14 cellular contexts compared by ENCODE assay signal in genomic region chr11:43810929-43811596, GRCh38.
DNase-seq lines count a peak whose midpoint lies in the region; ATAC-seq, FAIRE-seq and TF ChIP-seq lines count a peak whose summit lies in the region.
"Had no signal": no experiment of that assay in that cellular context is flagged by ENCODE, and none has a peak within 500 bp of the region (broad histone marks: within the 10 kb centered on the region; RNA-seq: fewer than 3 reads in every experiment).

No MANE protein-coding gene starts in this region.

- no peak overlapping the region for H3K4me3 Mint-ChIP-seq in chondrocyte (ENCODE audit: unreplicated experiment)
- H3K4me3 Mint-ChIP-seq: activated CD8-positive, alpha-beta memory T cell treated with anti-CD3 and anti-CD28 coated beads, Interleukin-2, amount 10 ng/mL, durations not matched to agents 7 days and 5 days; natural killer cell had no signal

- H4K91ac ChIP-seq in IMR-90 (ENCODE audit: insufficient read depth, low read depth, low read length) = no peak overlapping the region

- CTCF ChIA-PET in A549 (lab: Yijun Ruan, JAX) (no interaction called here), IMR-90 (lab: Yijun Ruan, JAX) (interaction anchor here (0.6 to 1.5 kb wide), 2 partner anchors 15 kb away, joined by 3 to 7 read pairs; no protein-coding TSS in a partner anchor)

- no peak overlapping the region for H3K23ac ChIP-seq in IMR-90 (ENCODE audit: low read depth, low read length)

- H2AFZ ChIP-seq in IMR-90 (replicated peaks; ENCODE audit: low read length, poor library complexity) = no peak overlapping the region

- H3K14ac ChIP-seq in IMR-90 (replicated peaks; ENCODE audit: low read depth, low read length) = no peak overlapping the region

- H3K4me3 ChIP-seq in A549 (no peak overlapping the region), IMR-90 (ENCODE audit: insufficient read depth, low read depth, low read length) (no peak overlapping the region), Peyer's patch (no peak overlapping the region)

- 0 out of 2 replicates have a peak, but pooled peaks cover 1% of the 10 kb centered on the region for H3K36me3 ChIP-seq in IMR-90 (ENCODE audit: control insufficient read depth, insufficient read depth, low read length)
- peaks cover 0 to 8% (median 0%) of the 10 kb centered on the region in 3 donors for H3K36me3 ChIP-seq in Peyer's patch

- H2BK20ac ChIP-seq in IMR-90 (ENCODE audit: low read depth, low read length) = no peak overlapping the region

- H3K36me3 Mint-ChIP-seq in chondrocyte (ENCODE audit: low read depth) = peaks cover 2% of the 10 kb centered on the region
- H3K36me3 Mint-ChIP-seq: natural killer cell had no signal

- H3K9me3 Mint-ChIP-seq in chondrocyte (ENCODE audit: low read depth) = no peaks in the 10 kb centered on the region
- H3K9me3 Mint-ChIP-seq: natural killer cell had no signal

- H2BK15ac ChIP-seq in IMR-90 (ENCODE audit: low read depth, low read length) = no peak overlapping the region

- in situ Hi-C loops in IMR-90 (cut with MboI; ENCODE audit: low sequenced_read_pairs) = no loop called here

- H4K5ac ChIP-seq in IMR-90 (ENCODE audit: low read depth, low read length) = no peak overlapping the region

- TF ChIP-seq CTCF in A549 (IDR thresholded peaks at IDR 0.05) = 0 out of 3 replicates have a peak, but pooled peaks have one; percentile 5
- peak; percentile 42 for TF ChIP-seq CTCF in IMR-90 (conservative IDR thresholded peaks at IDR 0.05; ENCODE audit: low read depth, low read length)
- TF ChIP-seq CTCF in chondrocyte (IDR thresholded peaks at IDR 0.05) = peak; percentile 69
- peak in 3 of 6 experiments; percentile 13 to 23 (median 17) for TF ChIP-seq CTCF in Peyer's patch (IDR thresholded peaks at IDR 0.05)

- H3K79me1 ChIP-seq in IMR-90 (ENCODE audit: low read depth in 1 of 2, low read length in 2 of 2) = peaks cover 0 to 4% of the 10 kb centered on the region in 2 experiments; a peak in 1 of 4 replicates

- H3K27me3 ChIP-seq in IMR-90 (ENCODE audit: control insufficient read depth, insufficient read depth, low read length) (no peaks in the 10 kb centered on the region), Peyer's patch (no peaks in the 10 kb centered on the region)

- H4K20me1 ChIP-seq in IMR-90 (ENCODE audit: insufficient read depth, low read length) = no peaks in the 10 kb centered on the region

- DNase-seq in A549 (ENCODE audit: low read depth in 1 of 2, low spot score in 1 of 2) (no peak), IMR-90 (no peak), chondrocyte (ENCODE audit: low spot score) (no peak), middle frontal gyrus (ENCODE audit: extremely low spot score, low spot score) (peak; percentile 24), Peyer's patch (no peak), activated gamma-delta T cell treated with Interleukin-2 at 50 U/mL for 16 hours (no peak), NK-92 (lab: John Stamatoyannopoulos, UW; ENCODE audit: unreplicated experiment) (no peak)
- DNase-seq: activated CD8-positive, alpha-beta memory T cell treated with anti-CD3 and anti-CD28 coated beads, Interleukin-2, amount 10 ng/mL, durations not matched to agents 7 days and 5 days; MM.1S; natural killer cell; NCI-H510A treated with DMSO at 0.1 percent for 48 hours; stimulated activated CD8-positive, alpha-beta memory T cell treated with anti-CD3 and anti-CD28 coated beads, Interleukin-4, amount 100 ng/mL, for 48 hours had no signal

- TF ChIP-seq EP300 in A549 (IDR thresholded peaks at IDR 0.05) = no peak

- POLR2A ChIA-PET in A549 (lab: Yijun Ruan, JAX) = no interaction called here
- POLR2A ChIA-PET in IMR-90 (lab: Charles Lee; ENCODE audit: unreplicated experiment) = no interaction called here

- no peak for ATAC-seq in A549
- ATAC-seq in IMR-90 (ENCODE audit: low read depth) = no peak
- no peak for ATAC-seq in GM21515 (IDR thresholded peaks at IDR 0.05; ENCODE audit: unreplicated experiment)
- ATAC-seq: activated CD8-positive, alpha-beta memory T cell treated with anti-CD3 and anti-CD28 coated beads, Interleukin-2, amount 10 ng/mL, durations not matched to agents 7 days and 5 days; natural killer cell had no signal

- 87% methylated on average over 7 of the region's 7 CpGs for WGBS in A549 (ENCODE audit: missing lambda C conversion rate)
- no CpG with 5 or more reads among the region's 7 CpGs for WGBS in IMR-90 (ENCODE audit: extremely low coverage in 2 of 2, insufficient read length in 1 of 2), 2 experiments

- H3K18ac ChIP-seq in IMR-90 (ENCODE audit: low read depth, low read length) = no peak overlapping the region

- no peaks in the 10 kb centered on the region for H3K9me3 ChIP-seq in A549
- H3K9me3 ChIP-seq in IMR-90 (ENCODE audit: control insufficient read depth, insufficient read depth, low read length) = no peaks in the 10 kb centered on the region
- no peaks in the 10 kb centered on the region for H3K9me3 ChIP-seq in Peyer's patch

- H3K9ac ChIP-seq in IMR-90 (ENCODE audit: low read depth, low read length) = no peak overlapping the region

- no peak overlapping the region for H2BK5ac ChIP-seq in IMR-90 (ENCODE audit: low read depth, low read length, poor library complexity, severe bottlenecking)

- no peak for TF ChIP-seq POLR2A in A549 (IDR thresholded peaks at IDR 0.05; ENCODE audit: low read length)
- TF ChIP-seq POLR2A in IMR-90 (IDR thresholded peaks at IDR 0.05; ENCODE audit: low read depth, low read length) = no peak
- no peak for TF ChIP-seq POLR2A in Peyer's patch (IDR thresholded peaks at IDR 0.05)

- no peak overlapping the region for H3K4me2 ChIP-seq in A549
- H3K4me2 ChIP-seq in IMR-90 (ENCODE audit: low read depth, low read length) = no peak overlapping the region

- no peak overlapping the region for H3K4ac ChIP-seq in IMR-90 (ENCODE audit: low read depth, low read length)

- H3K27ac ChIP-seq in A549 (no peak overlapping the region), IMR-90 (ENCODE audit: insufficient read depth, low read length) (no peak overlapping the region), Peyer's patch (no peak overlapping the region)

- no peaks in the 10 kb centered on the region for H3K27me3 Mint-ChIP-seq in chondrocyte (ENCODE audit: low read depth)
- H3K27me3 Mint-ChIP-seq: activated CD8-positive, alpha-beta memory T cell treated with anti-CD3 and anti-CD28 coated beads, Interleukin-2, amount 10 ng/mL, durations not matched to agents 7 days and 5 days had no signal

- H4K8ac ChIP-seq in IMR-90 (ENCODE audit: low read depth in 2 of 2, low read length in 2 of 2) = no peak overlapping the region

- H3K27ac Mint-ChIP-seq in chondrocyte (ENCODE audit: unreplicated experiment) = no peak overlapping the region
- H3K27ac Mint-ChIP-seq: activated CD8-positive, alpha-beta memory T cell treated with anti-CD3 and anti-CD28 coated beads, Interleukin-2, amount 10 ng/mL, durations not matched to agents 7 days and 5 days; natural killer cell had no signal

- no peak for FAIRE-seq in A549 (lab: Jason Lieb, UNC)
- FAIRE-seq: TTC549 had no signal

- no peaks in the 10 kb centered on the region for H3K4me1 Mint-ChIP-seq in chondrocyte (ENCODE audit: low read depth)
- H3K4me1 Mint-ChIP-seq: activated CD8-positive, alpha-beta memory T cell treated with anti-CD3 and anti-CD28 coated beads, Interleukin-2, amount 10 ng/mL, durations not matched to agents 7 days and 5 days; natural killer cell had no signal

- 0 out of 2 replicates have a peak, but pooled peaks cover 3% of the 10 kb centered on the region for H3K9me1 ChIP-seq in IMR-90 (ENCODE audit: insufficient read depth, low read length)

- intact Hi-C loops in IMR-90 (cut with micrococcal nuclease) = no loop called here

- no peak overlapping the region for H3K56ac ChIP-seq in IMR-90 (ENCODE audit: extremely low read depth, insufficient read depth, low read length)

- H2AK5ac ChIP-seq in IMR-90 (ENCODE audit: low read depth, low read length) = no peak overlapping the region

- dilution Hi-C loops in IMR-90 (cut with HindIII; ENCODE audit: low sequenced_read_pairs, unreplicated experiment) = no loop called here

- no peak overlapping the region for H2AK9ac ChIP-seq in IMR-90 (replicated peaks; ENCODE audit: low read depth, low read length, poor library complexity)

- H2BK120ac ChIP-seq in IMR-90 (ENCODE audit: low read depth, low read length) = no peak overlapping the region

- no TSS peak for BruUV-seq in IMR-90 (replicated peaks; lab: Mats Ljungman, UMichigan)

- H3K4me1 ChIP-seq in A549 (no peaks in the 10 kb centered on the region), IMR-90 (ENCODE audit: control insufficient read depth, insufficient read depth, low read length) (no peaks in the 10 kb centered on the region), Peyer's patch (no peaks in the 10 kb centered on the region)

- TF ChIP-seq RAD21 in A549 (conservative IDR thresholded peaks at IDR 0.05 in 1 of 2, IDR thresholded peaks at IDR 0.05 in 1 of 2) (peak in 1 of 2 experiments; percentile 27; a peak in 1 of 5 replicates), IMR-90 (IDR thresholded peaks at IDR 0.05; ENCODE audit: low read length) (peak; percentile 52)

TF ChIP-seq in A549, 52 proteins besides CTCF, POLR2A, EP300 and RAD21 (continues in another document):
- TF ChIP-seq ELK1 (IDR thresholded peaks at IDR 0.05; ENCODE audit: low read depth, low read length) (no peak), NFE2L2 (conservative IDR thresholded peaks at IDR 0.05; ENCODE audit: low read length) (no peak), TP53 (CRISPR knock-in tag; IDR thresholded peaks at IDR 0.05) (no peak), SREBF2 (IDR thresholded peaks at IDR 0.05) (no peak)

TF ChIP-seq in IMR-90, 13 proteins besides CTCF, POLR2A, EP300 and RAD21:
- TF ChIP-seq MAZ (IDR thresholded peaks at IDR 0.05; ENCODE audit: borderline replicate concordance, low read depth, low read length) (no peak), NFE2L2 (IDR thresholded peaks at IDR 0.05; ENCODE audit: low read depth, low read length) (no peak), SMC3 (IDR thresholded peaks at IDR 0.05; ENCODE audit: low read depth, low read length) (peak; percentile 33), FOS (IDR thresholded peaks at IDR 0.05; ENCODE audit: low read depth, low read length) (no peak), CHD1 (IDR thresholded peaks at IDR 0.05; ENCODE audit: low read depth, low read length) (no peak), CEBPB (IDR thresholded peaks at IDR 0.05; ENCODE audit: low read depth, low read length) (no peak)
TF ChIP-seq in IMR-90: peak in this region for 1.
